In genomic region chr5:98929982-98930355, GRCh38 we compare ENCODE assay signal across 8 cellular contexts. TPM values are rescaled to one million over a fixed set of nuclear protein-coding genes. Genes with fewer than 3 reads are reported as not detected.
A peak's percentile ranks its signal among the peaks of the same experiment; 100 is the strongest.
DNase-seq lines count a peak whose midpoint lies in the region; ATAC-seq and TF ChIP-seq lines count a peak whose summit lies in the region.

No MANE protein-coding gene starts in this region.

- H3K9me3 ChIP-seq in GM23248 (ENCODE audit: low read depth): no peaks in the 10 kb centered on the region
- H3K9me3 ChIP-seq in SK-N-MC (ENCODE audit: low read depth, low read length): no peaks in the 10 kb centered on the region
- H3K9me3 ChIP-seq in gastrocnemius medialis: no peaks in the 10 kb centered on the region

- H3K4me1 ChIP-seq in GM23248 (ENCODE audit: insufficient read depth) (peaks cover 39% of the 10 kb centered on the region), gastrocnemius medialis (peaks cover 62% of the 10 kb centered on the region in 2 donors)

- in situ Hi-C loops in GM23248 (cut with MboI) (no loop called here), gastrocnemius medialis (cut with MboI; ENCODE audit: low sequenced_read_pairs in 4 of 4) (loop anchor here in 1 of 4 donors (10.0 kb wide), 1 partner anchor 155 kb away; the partner anchor contains the start of gene RGMB)

- ATAC-seq in gastrocnemius medialis: no peak
- no peak for ATAC-seq in GM18870 (IDR thresholded peaks at IDR 0.05; ENCODE audit: unreplicated experiment)
- no peak for ATAC-seq in GM19395 (IDR thresholded peaks at IDR 0.05; ENCODE audit: unreplicated experiment)

- no peaks in the 10 kb centered on the region for H3K27me3 ChIP-seq in GM23248 (replicated peaks; ENCODE audit: insufficient read depth)
- no peaks in the 10 kb centered on the region for H3K27me3 ChIP-seq in gastrocnemius medialis

- 0 out of 2 replicates have a peak overlapping the region, but pooled peaks have one; percentile 4 for H2AFZ ChIP-seq in GM23248

- peak overlapping the region; percentile 100 for H3K9ac ChIP-seq in GM23248
- peak overlapping the region; percentile 89 for H3K9ac ChIP-seq in SK-N-MC (ENCODE audit: insufficient read length)

- peaks cover 18% of the 10 kb centered on the region; the same call in 1 of the 2 replicates for H4K20me1 ChIP-seq in GM23248 (ENCODE audit: insufficient read depth)

- peak overlapping the region; percentile 86 for H3K4me2 ChIP-seq in GM23248 (ENCODE audit: unreplicated experiment)

- H3K27ac ChIP-seq in GM23248 (peak overlapping the region; percentile 100), SK-N-MC (peak overlapping the region; percentile 91), gastrocnemius medialis (peak overlapping the region; percentile 99 to 100 (median 99))

- DNase-seq in GM23248: peak; percentile 28
- no peak for DNase-seq in SK-N-MC (ENCODE audit: low read depth, low spot score)
- DNase-seq in fibroblast of pulmonary artery (ENCODE audit: low read depth): no peak
- no peak for DNase-seq in gastrocnemius medialis
- DNase-seq in HuH-7.5 (ENCODE audit: low spot score): no peak
- DNase-seq in NCI-H2029 (lab: John Stamatoyannopoulos, UW): no peak

- 7% methylated on average over 10 of the region's 10 CpGs for WGBS in GM23248 (ENCODE audit: low coverage in 1 of 2, low lambda C conversion rate in 2 of 2, missing lambda C conversion rate in 2 of 2), 2 experiments

- H3K4me3 ChIP-seq in GM23248 (peak overlapping the region; percentile 92), SK-N-MC (peak overlapping the region; percentile 88), fibroblast of pulmonary artery (replicated peaks; ENCODE audit: low read depth, low read length) (peak overlapping the region; percentile 93), gastrocnemius medialis (peak overlapping the region; percentile 70 to 93 (median 83))

- peaks cover 10% of the 10 kb centered on the region for H3K36me3 ChIP-seq in GM23248 (ENCODE audit: low read depth)
- peaks cover 21% of the 10 kb centered on the region for H3K36me3 ChIP-seq in SK-N-MC (ENCODE audit: insufficient read depth, low read length)
- peaks cover 0 to under 1% of the 10 kb centered on the region in 2 donors for H3K36me3 ChIP-seq in gastrocnemius medialis

- peaks cover 75% of the 10 kb centered on the region for H3K79me2 ChIP-seq in GM23248 (ENCODE audit: insufficient read depth)

- H3F3A ChIP-seq in GM23248 (ENCODE audit: insufficient read depth): peaks cover 55% of the 10 kb centered on the region

- TF ChIP-seq POLR2A in gastrocnemius medialis (IDR thresholded peaks at IDR 0.05): no peak

- intact Hi-C loops in gastrocnemius medialis (cut with DNase I; ENCODE audit: low total_unique reads): loop anchor here (1.0 to 5.0 kb wide), 3 partner anchors 157 to 1995 kb away; partner anchors contain the start of genes FAM174A and RGMB

- no peaks in the 10 kb centered on the region for H3K9me2 ChIP-seq in GM23248 (ENCODE audit: insufficient read depth)

- TF ChIP-seq CTCF in fibroblast of pulmonary artery (IDR thresholded peaks at IDR 0.05; ENCODE audit: low read length, missing control alignments): no peak
- TF ChIP-seq CTCF in gastrocnemius medialis (IDR thresholded peaks at IDR 0.05 in 4 of 5, conservative IDR thresholded peaks at IDR 0.05 in 1 of 5): no peak

RNA-seq across cellular contexts. Expression of gene CHD1, which starts 1.2 kb away (rescaled TPM):
- 24.3 and 28.1 TPM in 2 replicates for total RNA-seq in GM23248 (2014; rRNA removed; shearing (Covaris generic))
- polyA plus RNA-seq in GM23248 (2016; fragmentation: Nextera tagmentation; extraction: Ambion mirVana): 8.3 and 11.1 TPM in 2 replicates
- 10 to 100 TPM; 25.0 to 44.3 (median 33.8) TPM for total RNA-seq in gastrocnemius medialis
